Comparison of ENCODE assay signal across 1 cellular context in the genomic region with DNA sequence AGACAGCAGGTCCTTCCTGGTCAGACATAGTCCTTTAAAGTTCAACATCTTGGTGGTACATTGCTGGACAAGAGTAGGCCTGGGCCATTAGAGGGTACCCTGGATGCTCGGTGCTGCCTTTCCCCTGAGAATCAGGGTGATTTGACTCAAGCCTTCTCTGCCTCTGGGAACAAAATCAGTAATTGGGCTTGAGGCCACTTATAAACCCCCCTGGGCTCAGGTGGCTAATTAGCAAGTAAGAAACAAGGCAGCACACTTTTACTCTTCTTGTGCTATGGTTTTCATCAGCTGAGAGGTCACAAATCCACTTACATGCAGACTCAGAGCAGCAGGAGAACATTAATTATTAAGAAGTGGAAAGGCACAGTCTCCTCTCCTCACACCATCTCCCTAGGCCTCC.
TF ChIP-seq lines count a peak whose summit lies in the region.

No MANE protein-coding gene starts in this region.

TF ChIP-seq in SK-N-SH treated with all-trans-retinoic acid at 6 μM for 48 hours, 23 proteins besides CTCF, POLR2A, EP300 and RAD21 (continued from another document):
- TF ChIP-seq, protein P1, sequence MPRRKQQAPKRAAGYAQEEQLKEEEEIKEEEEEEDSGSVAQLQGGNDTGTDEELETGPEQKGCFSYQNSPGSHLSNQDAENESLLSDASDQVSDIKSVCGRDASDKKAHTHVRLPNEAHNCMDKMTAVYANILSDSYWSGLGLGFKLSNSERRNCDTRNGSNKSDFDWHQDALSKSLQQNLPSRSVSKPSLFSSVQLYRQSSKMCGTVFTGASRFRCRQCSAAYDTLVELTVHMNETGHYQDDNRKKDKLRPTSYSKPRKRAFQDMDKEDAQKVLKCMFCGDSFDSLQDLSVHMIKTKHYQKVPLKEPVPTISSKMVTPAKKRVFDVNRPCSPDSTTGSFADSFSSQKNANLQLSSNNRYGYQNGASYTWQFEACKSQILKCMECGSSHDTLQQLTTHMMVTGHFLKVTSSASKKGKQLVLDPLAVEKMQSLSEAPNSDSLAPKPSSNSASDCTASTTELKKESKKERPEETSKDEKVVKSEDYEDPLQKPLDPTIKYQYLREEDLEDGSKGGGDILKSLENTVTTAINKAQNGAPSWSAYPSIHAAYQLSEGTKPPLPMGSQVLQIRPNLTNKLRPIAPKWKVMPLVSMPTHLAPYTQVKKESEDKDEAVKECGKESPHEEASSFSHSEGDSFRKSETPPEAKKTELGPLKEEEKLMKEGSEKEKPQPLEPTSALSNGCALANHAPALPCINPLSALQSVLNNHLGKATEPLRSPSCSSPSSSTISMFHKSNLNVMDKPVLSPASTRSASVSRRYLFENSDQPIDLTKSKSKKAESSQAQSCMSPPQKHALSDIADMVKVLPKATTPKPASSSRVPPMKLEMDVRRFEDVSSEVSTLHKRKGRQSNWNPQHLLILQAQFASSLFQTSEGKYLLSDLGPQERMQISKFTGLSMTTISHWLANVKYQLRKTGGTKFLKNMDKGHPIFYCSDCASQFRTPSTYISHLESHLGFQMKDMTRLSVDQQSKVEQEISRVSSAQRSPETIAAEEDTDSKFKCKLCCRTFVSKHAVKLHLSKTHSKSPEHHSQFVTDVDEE (CRISPR knock-in tag; IDR thresholded peaks at IDR 0.05): no peak
- TF ChIP-seq ZNF70 (CRISPR knock-in tag; IDR thresholded peaks at IDR 0.05) (no peak), ISL1 (CRISPR knock-in tag; IDR thresholded peaks at IDR 0.05) (no peak), TCF4 (CRISPR knock-in tag; IDR thresholded peaks at IDR 0.05; ENCODE audit: borderline replicate concordance) (no peak), ZNF8 (CRISPR knock-in tag; IDR thresholded peaks at IDR 0.05) (no peak), OSR1 (CRISPR knock-in tag; IDR thresholded peaks at IDR 0.05) (no peak), ZC3H10 (CRISPR knock-in tag; IDR thresholded peaks at IDR 0.05) (no peak), ZNF565 (CRISPR knock-in tag; conservative IDR thresholded peaks at IDR 0.05; ENCODE audit: low read depth) (no peak), ARNTL (CRISPR knock-in tag; IDR thresholded peaks at IDR 0.05; ENCODE audit: borderline replicate concordance, low read depth) (no peak), ZFP3 (CRISPR knock-in tag; IDR thresholded peaks at IDR 0.05) (no peak), ESRRG (CRISPR knock-in tag; IDR thresholded peaks at IDR 0.05) (no peak)
- TF ChIP-seq, protein P2, sequence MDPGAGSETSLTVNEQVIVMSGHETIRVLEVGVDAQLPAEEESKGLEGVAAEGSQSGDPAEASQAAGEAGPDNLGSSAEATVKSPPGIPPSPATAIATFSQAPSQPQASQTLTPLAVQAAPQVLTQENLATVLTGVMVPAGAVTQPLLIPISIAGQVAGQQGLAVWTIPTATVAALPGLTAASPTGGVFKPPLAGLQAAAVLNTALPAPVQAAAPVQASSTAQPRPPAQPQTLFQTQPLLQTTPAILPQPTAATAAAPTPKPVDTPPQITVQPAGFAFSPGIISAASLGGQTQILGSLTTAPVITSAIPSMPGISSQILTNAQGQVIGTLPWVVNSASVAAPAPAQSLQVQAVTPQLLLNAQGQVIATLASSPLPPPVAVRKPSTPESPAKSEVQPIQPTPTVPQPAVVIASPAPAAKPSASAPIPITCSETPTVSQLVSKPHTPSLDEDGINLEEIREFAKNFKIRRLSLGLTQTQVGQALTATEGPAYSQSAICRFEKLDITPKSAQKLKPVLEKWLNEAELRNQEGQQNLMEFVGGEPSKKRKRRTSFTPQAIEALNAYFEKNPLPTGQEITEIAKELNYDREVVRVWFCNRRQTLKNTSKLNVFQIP (CRISPR knock-in tag; IDR thresholded peaks at IDR 0.05; ENCODE audit: borderline replicate concordance, low read depth): no peak
- TF ChIP-seq, protein P3, sequence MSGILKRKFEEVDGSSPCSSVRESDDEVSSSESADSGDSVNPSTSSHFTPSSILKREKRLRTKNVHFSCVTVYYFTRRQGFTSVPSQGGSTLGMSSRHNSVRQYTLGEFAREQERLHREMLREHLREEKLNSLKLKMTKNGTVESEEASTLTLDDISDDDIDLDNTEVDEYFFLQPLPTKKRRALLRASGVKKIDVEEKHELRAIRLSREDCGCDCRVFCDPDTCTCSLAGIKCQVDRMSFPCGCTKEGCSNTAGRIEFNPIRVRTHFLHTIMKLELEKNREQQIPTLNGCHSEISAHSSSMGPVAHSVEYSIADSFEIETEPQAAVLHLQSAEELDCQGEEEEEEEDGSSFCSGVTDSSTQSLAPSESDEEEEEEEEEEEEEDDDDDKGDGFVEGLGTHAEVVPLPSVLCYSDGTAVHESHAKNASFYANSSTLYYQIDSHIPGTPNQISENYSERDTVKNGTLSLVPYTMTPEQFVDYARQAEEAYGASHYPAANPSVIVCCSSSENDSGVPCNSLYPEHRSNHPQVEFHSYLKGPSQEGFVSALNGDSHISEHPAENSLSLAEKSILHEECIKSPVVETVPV (CRISPR knock-in tag; IDR thresholded peaks at IDR 0.05): no peak
TF ChIP-seq in SK-N-SH treated with all-trans-retinoic acid at 6 μM for 48 hours: peak in this region for 0.
